In the genomic region with DNA sequence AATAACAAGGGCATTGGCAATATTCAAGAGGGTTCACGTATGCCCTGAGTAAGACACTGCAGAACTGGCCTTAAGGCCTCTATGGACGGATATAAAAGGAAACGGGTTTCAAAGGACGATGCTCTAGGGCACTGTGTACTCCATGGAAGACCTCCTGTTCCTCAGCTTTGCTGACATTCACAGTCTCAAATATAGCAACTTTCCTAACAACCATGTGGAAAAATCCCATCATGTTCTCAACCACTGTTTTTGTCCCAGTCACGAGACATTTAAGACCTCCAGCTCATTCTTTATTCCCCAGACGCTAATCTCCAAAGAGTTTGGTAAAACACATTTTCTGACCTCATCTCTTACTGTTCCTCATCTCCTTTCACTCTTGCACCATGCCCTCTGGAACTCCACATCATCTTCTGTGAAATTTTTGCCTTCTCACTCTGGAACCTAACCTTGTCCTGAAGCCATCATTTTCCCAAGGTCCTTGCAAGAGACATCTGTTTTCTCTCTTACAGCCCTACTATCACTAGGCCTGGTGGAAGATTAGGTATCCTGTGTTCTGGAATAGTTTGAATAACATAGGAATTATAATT, we compare ENCODE assay signal across 25 cellular contexts. TPM values are rescaled to one million over a fixed set of nuclear protein-coding genes. Genes with fewer than 3 reads are reported as not detected.
"Had no signal": no experiment of that assay in that cellular context is flagged by ENCODE, and none has a peak within 500 bp of the region (broad histone marks: within the 10 kb centered on the region; RNA-seq: fewer than 3 reads in every experiment).

No MANE protein-coding gene starts in this region.

- H3K4me3 ChIP-seq: adrenal gland, Peyer's patch had no signal

- H3K27me3 ChIP-seq: adrenal gland, Peyer's patch had no signal

- H3K27ac Mint-ChIP-seq: activated B cell treated with CpG ODN at 0.5 μM for 24 hours; activated CD4-positive, alpha-beta memory T cell treated with anti-CD3 and anti-CD28 coated beads, Interleukin-2, amount 10 ng/mL, durations not matched to agents 7 days and 5 days; activated naive CD4-positive, alpha-beta T cell treated with anti-CD3 and anti-CD28 coated beads, Interleukin-2, amount 10 ng/mL, durations not matched to agents 7 days and 5 days; activated naive CD8-positive, alpha-beta T cell treated with anti-CD3 and anti-CD28 coated beads, Interleukin-2, amount 10 ng/mL, durations not matched to agents 7 days and 5 days; activated T-helper 17 cell treated with anti-CD3 and anti-CD28 coated beads, Interleukin-2, amount 50 U/mL, for 72 hours; T-helper 17 cell had no signal

- H3K27ac ChIP-seq: adrenal gland, Peyer's patch, RWPE1 had no signal

- H3K4me1 ChIP-seq: Peyer's patch had no signal

- H3K36me3 Mint-ChIP-seq: activated naive CD4-positive, alpha-beta T cell treated with anti-CD3 and anti-CD28 coated beads, Interleukin-2, amount 10 ng/mL, durations not matched to agents 7 days and 5 days; activated naive CD8-positive, alpha-beta T cell treated with anti-CD3 and anti-CD28 coated beads, Interleukin-2, amount 10 ng/mL, durations not matched to agents 7 days and 5 days had no signal

- DNase-seq: activated B cell treated with CpG ODN at 0.5 μM for 24 hours; activated CD4-positive, alpha-beta memory T cell treated with anti-CD3 and anti-CD28 coated beads, Interleukin-2, amount 10 ng/mL, durations not matched to agents 7 days and 5 days; activated CD4-positive, alpha-beta T cell treated with anti-CD3 and anti-CD28 coated beads, Interleukin-2, amount 50 U/mL, for 1 hour; activated gamma-delta T cell; activated naive CD4-positive, alpha-beta T cell treated with anti-CD3 and anti-CD28 coated beads, Interleukin-2, amount 10 ng/mL, durations not matched to agents 7 days and 5 days; activated naive CD8-positive, alpha-beta T cell treated with anti-CD3 and anti-CD28 coated beads, Interleukin-2, amount 10 ng/mL, durations not matched to agents 7 days and 5 days; activated T-cell treated with anti-CD3 and anti-CD28 coated beads for 4 hours; activated T-cell treated with anti-CD3 and anti-CD28 coated beads, Interleukin-2, amount 50 U/mL, for 48 hours; adrenal gland; anterior cingulate cortex; caudate nucleus; Kasumi-1; KBM-7; NCI-H1105 treated with DMSO at 0.1 percent for 48 hours; NCI-H1436 treated with DMSO at 0.1 percent for 48 hours; NCI-H187; NCI-H2081; NCI-H446; NCI-H524; Peyer's patch; SHP77 treated with DMSO at 0.1 percent for 48 hours; T-helper 17 cell; T-helper 9 cell had no signal

- H3K4me3 Mint-ChIP-seq: activated B cell treated with CpG ODN at 0.5 μM for 24 hours; activated CD4-positive, alpha-beta memory T cell treated with anti-CD3 and anti-CD28 coated beads, Interleukin-2, amount 10 ng/mL, durations not matched to agents 7 days and 5 days; activated naive CD4-positive, alpha-beta T cell treated with anti-CD3 and anti-CD28 coated beads, Interleukin-2, amount 10 ng/mL, durations not matched to agents 7 days and 5 days; activated naive CD8-positive, alpha-beta T cell treated with anti-CD3 and anti-CD28 coated beads, Interleukin-2, amount 10 ng/mL, durations not matched to agents 7 days and 5 days; activated T-helper 17 cell treated with anti-CD3 and anti-CD28 coated beads, Interleukin-2, amount 50 U/mL, for 72 hours; T-helper 17 cell had no signal

- H3K36me3 ChIP-seq: adrenal gland, Peyer's patch had no signal

- H3K27me3 Mint-ChIP-seq: activated B cell treated with CpG ODN at 0.5 μM for 24 hours; activated CD4-positive, alpha-beta memory T cell treated with anti-CD3 and anti-CD28 coated beads, Interleukin-2, amount 10 ng/mL, durations not matched to agents 7 days and 5 days; activated naive CD4-positive, alpha-beta T cell treated with anti-CD3 and anti-CD28 coated beads, Interleukin-2, amount 10 ng/mL, durations not matched to agents 7 days and 5 days; activated naive CD8-positive, alpha-beta T cell treated with anti-CD3 and anti-CD28 coated beads, Interleukin-2, amount 10 ng/mL, durations not matched to agents 7 days and 5 days; activated T-helper 17 cell treated with anti-CD3 and anti-CD28 coated beads, Interleukin-2, amount 50 U/mL, for 72 hours; T-helper 17 cell had no signal

- H3K9me3 ChIP-seq: adrenal gland, Peyer's patch had no signal

- H3K4me1 Mint-ChIP-seq: activated B cell treated with CpG ODN at 0.5 μM for 24 hours; activated CD4-positive, alpha-beta memory T cell treated with anti-CD3 and anti-CD28 coated beads, Interleukin-2, amount 10 ng/mL, durations not matched to agents 7 days and 5 days; activated naive CD4-positive, alpha-beta T cell treated with anti-CD3 and anti-CD28 coated beads, Interleukin-2, amount 10 ng/mL, durations not matched to agents 7 days and 5 days; activated naive CD8-positive, alpha-beta T cell treated with anti-CD3 and anti-CD28 coated beads, Interleukin-2, amount 10 ng/mL, durations not matched to agents 7 days and 5 days; activated T-helper 17 cell treated with anti-CD3 and anti-CD28 coated beads, Interleukin-2, amount 50 U/mL, for 72 hours; T-helper 17 cell had no signal

- H3K9me3 Mint-ChIP-seq: activated B cell treated with CpG ODN at 0.5 μM for 24 hours; activated naive CD8-positive, alpha-beta T cell treated with anti-CD3 and anti-CD28 coated beads, Interleukin-2, amount 10 ng/mL, durations not matched to agents 7 days and 5 days had no signal

- ATAC-seq: activated T-helper 17 cell treated with anti-CD3 and anti-CD28 coated beads, Interleukin-2, amount 50 U/mL, for 72 hours; T-helper 17 cell had no signal

RNA-seq across cellular contexts. Expression of a gene that starts 37.6 kb away (rescaled TPM):
- total RNA-seq: activated CD4-positive, alpha-beta memory T cell treated with anti-CD3 and anti-CD28 coated beads, Interleukin-2, amount 10 ng/mL, durations not matched to agents 7 days and 5 days; activated T-helper 17 cell treated with anti-CD3 and anti-CD28 coated beads, Interleukin-2, amount 50 U/mL, for 72 hours had no signal
